28 cellular contexts compared by ENCODE assay signal in genomic region chr18:30781601-30782000, GRCh38.
"Had no signal": no experiment of that assay in that cellular context is flagged by ENCODE, and none has a peak within 500 bp of the region (broad histone marks: within the 10 kb centered on the region; RNA-seq: fewer than 3 reads in every experiment).

No MANE protein-coding gene starts in this region.

- H3K9me3 ChIP-seq: colonic mucosa, esophagus squamous epithelium, gastrocnemius medialis had no signal

- H3K27ac Mint-ChIP-seq: dendritic cell treated with granulocyte-macrophage colony-stimulating factor and Interleukin-4, amounts not matched to agents 40 ng/mL and 50 ng/mL, for 4 days; effector memory CD8-positive, alpha-beta T cell had no signal

- H3K36me3 ChIP-seq: colonic mucosa, esophagus muscularis mucosa, esophagus squamous epithelium, gastrocnemius medialis, gastroesophageal sphincter, heart left ventricle, heart right ventricle had no signal

- H3K4me3 ChIP-seq: colonic mucosa, coronary artery, dorsolateral prefrontal cortex, esophagus muscularis mucosa, esophagus squamous epithelium, gastrocnemius medialis, gastroesophageal sphincter, heart left ventricle, heart right ventricle had no signal

- H3K27me3 Mint-ChIP-seq: dendritic cell treated with granulocyte-macrophage colony-stimulating factor and Interleukin-4, amounts not matched to agents 40 ng/mL and 50 ng/mL, for 4 days; effector memory CD8-positive, alpha-beta T cell had no signal

- H3K4me3 Mint-ChIP-seq: dendritic cell treated with granulocyte-macrophage colony-stimulating factor and Interleukin-4, amounts not matched to agents 40 ng/mL and 50 ng/mL, for 4 days; effector memory CD8-positive, alpha-beta T cell had no signal

- ATAC-seq: effector memory CD8-positive, alpha-beta T cell; esophagus mucosa; foreskin keratinocyte; gastrocnemius medialis; gastroesophageal sphincter; heart left ventricle; heart right ventricle had no signal

- DNase-seq: colonic mucosa; cortex of kidney; dermis blood vessel endothelial cell; dorsolateral prefrontal cortex; effector CD4-positive, alpha-beta T cell; effector CD8-positive, alpha-beta T cell; effector memory CD4-positive, alpha-beta T cell; effector memory CD8-positive, alpha-beta T cell; erythroblast; esophagus squamous epithelium; foreskin fibroblast; foreskin keratinocyte; foreskin melanocyte; gastrocnemius medialis; glutamatergic neuron; head of caudate nucleus; heart left ventricle; heart right ventricle had no signal

- H3K4me1 ChIP-seq: colonic mucosa, esophagus muscularis mucosa, esophagus squamous epithelium, foreskin keratinocyte, gastrocnemius medialis, gastroesophageal sphincter, heart left ventricle, heart right ventricle had no signal

- H3K27me3 ChIP-seq: colonic mucosa, dorsolateral prefrontal cortex, esophagus muscularis mucosa, esophagus squamous epithelium, foreskin keratinocyte, gastrocnemius medialis, gastroesophageal sphincter, heart left ventricle, heart right ventricle had no signal

- H3K27ac ChIP-seq: colonic mucosa, coronary artery, dorsolateral prefrontal cortex, epithelial cell of prostate, esophagus muscularis mucosa, esophagus squamous epithelium, foreskin keratinocyte, gastrocnemius medialis, gastroesophageal sphincter, heart left ventricle, heart right ventricle had no signal

- FAIRE-seq: colon, endometrium, endothelial cell of umbilical vein, frontal cortex had no signal
